In genomic region chr7:73556208-73557107, GRCh38 we compare ENCODE assay signal across 8 cellular contexts. TPM values are rescaled to one million over a fixed set of nuclear protein-coding genes. Genes with fewer than 3 reads are reported as not detected.
DNase-seq lines count a peak whose midpoint lies in the region; ATAC-seq and TF ChIP-seq lines count a peak whose summit lies in the region.

No MANE protein-coding gene starts in this region.

- no peaks in the 10 kb centered on the region for H3K27me3 Mint-ChIP-seq in natural killer cell treated with Interleukin-12 subunit alpha and Interleukin-12 subunit beta and Interleukin-15 and Interleukin-18, amount 100 ng/mL, for 72 hours

- peak overlapping the region; percentile 97 for H3K4me2 ChIP-seq in BLaER1

- peaks cover 39% of the 10 kb centered on the region for H4K20me1 ChIP-seq in BLaER1

- no peaks in the 10 kb centered on the region for H3K27me3 ChIP-seq in BLaER1
- H3K27me3 ChIP-seq in MG63, result no peaks in the 10 kb centered on the region
- no peaks in the 10 kb centered on the region for H3K27me3 ChIP-seq in colonic mucosa

- peak overlapping the region; percentile 99 for H3K27ac ChIP-seq in BLaER1
- H3K27ac ChIP-seq in colonic mucosa, result peak overlapping the region; percentile 92

- H3K9ac ChIP-seq in BLaER1 (peak overlapping the region; percentile 97), colonic mucosa (ENCODE audit: low read depth in 2 of 2, low read length in 2 of 2) (peak overlapping the region; percentile 58 to 97)

- peak overlapping the region; percentile 89 to 94 for H3K27ac Mint-ChIP-seq in natural killer cell treated with Interleukin-12 subunit alpha and Interleukin-12 subunit beta and Interleukin-15 and Interleukin-18, amount 100 ng/mL, for 72 hours

- H3K4me3 ChIP-seq in BLaER1 (peak overlapping the region; percentile 85), MG63 (peak overlapping the region; percentile 70), colonic mucosa (peak overlapping the region; percentile 45)

- intact Hi-C loops in colonic mucosa (cut with DNase I), result no loop called here

- TF ChIP-seq CTCF in colonic mucosa (IDR thresholded peaks at IDR 0.05), result no peak

- H3K36me3 Mint-ChIP-seq in natural killer cell treated with Interleukin-12 subunit alpha and Interleukin-12 subunit beta and Interleukin-15 and Interleukin-18, amount 100 ng/mL, for 72 hours, result peaks cover 12% of the 10 kb centered on the region

- no peak for ATAC-seq in natural killer cell treated with Interleukin-12 subunit alpha and Interleukin-12 subunit beta and Interleukin-15 and Interleukin-18, amount 100 ng/mL, for 72 hours
- ATAC-seq in HG02884 (IDR thresholded peaks at IDR 0.05; ENCODE audit: unreplicated experiment) (no peak), HG03139 (IDR thresholded peaks at IDR 0.05; ENCODE audit: unreplicated experiment) (no peak), GM21390 (IDR thresholded peaks at IDR 0.05; ENCODE audit: unreplicated experiment) (no peak)

- H3K9me3 ChIP-seq in BLaER1, result no peaks in the 10 kb centered on the region
- no peaks in the 10 kb centered on the region for H3K9me3 ChIP-seq in MG63
- no peaks in the 10 kb centered on the region for H3K9me3 ChIP-seq in colonic mucosa

- H3K36me3 ChIP-seq in BLaER1 (peaks cover 41% of the 10 kb centered on the region), MG63 (peaks cover 6% of the 10 kb centered on the region; the same call in 1 of the 2 replicates), colonic mucosa (no peaks in the 10 kb centered on the region)

- H3K9me3 Mint-ChIP-seq in natural killer cell treated with Interleukin-12 subunit alpha and Interleukin-12 subunit beta and Interleukin-15 and Interleukin-18, amount 100 ng/mL, for 72 hours, result no peaks in the 10 kb centered on the region

- H3K4me1 ChIP-seq in BLaER1 (peaks cover 35% of the 10 kb centered on the region), colonic mucosa (peaks cover 14% of the 10 kb centered on the region)

- peaks cover 25 to 29% of the 10 kb centered on the region in 2 donors for H3K4me1 Mint-ChIP-seq in natural killer cell treated with Interleukin-12 subunit alpha and Interleukin-12 subunit beta and Interleukin-15 and Interleukin-18, amount 100 ng/mL, for 72 hours (ENCODE audit: low read depth in 2 of 2)

- DNase-seq in MG63, result no peak
- DNase-seq in colonic mucosa, result no peak
- no peak for DNase-seq in natural killer cell treated with Interleukin-12 subunit alpha and Interleukin-12 subunit beta and Interleukin-15 and Interleukin-18, amount 100 ng/mL, for 72 hours (ENCODE audit: low spot score)
- DNase-seq in activated CD4-positive, alpha-beta T cell treated with anti-CD3 and anti-CD28 coated beads, Interleukin-2, amount 50 U/mL, for 4 hours, result no peak

- H3K4me3 Mint-ChIP-seq in natural killer cell treated with Interleukin-12 subunit alpha and Interleukin-12 subunit beta and Interleukin-15 and Interleukin-18, amount 100 ng/mL, for 72 hours, result peak overlapping the region; percentile 98

RNA-seq across cellular contexts. Expression of gene BCL7B, which starts 1.0 kb away (rescaled TPM):
- 31.6 and 33.3 TPM in 2 replicates for total RNA-seq in MG63 (2014; rRNA removed; shearing (Covaris generic); ENCODE audit: low replicate concordance)
- 10 to 100 TPM; 53.8 to 56.8 TPM for total RNA-seq in colonic mucosa
- total RNA-seq in natural killer cell treated with Interleukin-12 subunit alpha and Interleukin-12 subunit beta and Interleukin-15 and Interleukin-18, amount 100 ng/mL, for 72 hours, result 10 to 100 TPM; 78.7 to 83.7 TPM

RNA-seq across cellular contexts. Expression of gene TBL2, which starts 21.9 kb away (rescaled TPM):
- 68.6 and 79.0 TPM in 2 replicates for total RNA-seq in MG63 (2014; rRNA removed; shearing (Covaris generic); ENCODE audit: low replicate concordance)
- total RNA-seq in colonic mucosa, result 10 to 100 TPM; 36.5 to 50.2 TPM
- 10 to 100 TPM; 30.7 to 36.6 TPM for total RNA-seq in natural killer cell treated with Interleukin-12 subunit alpha and Interleukin-12 subunit beta and Interleukin-15 and Interleukin-18, amount 100 ng/mL, for 72 hours

RNA-seq across cellular contexts. Expression of gene BAZ1B, which starts 34.4 kb away (rescaled TPM):
- 44.6 and 67.4 TPM in 2 replicates for total RNA-seq in MG63 (2014; rRNA removed; shearing (Covaris generic); ENCODE audit: low replicate concordance)
- 10 to 100 TPM; 43.9 to 58.4 TPM for total RNA-seq in colonic mucosa
- 100 to 1,000 TPM in 1 of 2 donors, 10 to 100 TPM in 1; 79.0 to 132 TPM for total RNA-seq in natural killer cell treated with Interleukin-12 subunit alpha and Interleukin-12 subunit beta and Interleukin-15 and Interleukin-18, amount 100 ng/mL, for 72 hours
